ENCODE assay signal across 16 cellular contexts in genomic region chr20:3042621-3043020, GRCh38. TPM values are rescaled to one million over a fixed set of nuclear protein-coding genes. Genes with fewer than 3 reads are reported as not detected.
DNase-seq lines count a peak whose midpoint lies in the region; ATAC-seq and TF ChIP-seq lines count a peak whose summit lies in the region.
"Had no signal": no experiment of that assay in that cellular context is flagged by ENCODE, and none has a peak within 500 bp of the region (broad histone marks: within the 10 kb centered on the region; RNA-seq: fewer than 3 reads in every experiment).

No MANE protein-coding gene starts in this region.

- peaks cover 58% of the 10 kb centered on the region for H3K36me3 Mint-ChIP-seq in activated T-helper 17 cell treated with anti-CD3 and anti-CD28 coated beads, Interleukin-2, amount 50 U/mL, for 72 hours (ENCODE audit: low read depth)
- H3K36me3 Mint-ChIP-seq in immature natural killer cell = peaks cover 5 to 21% (median 10%) of the 10 kb centered on the region in 3 donors

- TF ChIP-seq CTCF in psoas muscle (IDR thresholded peaks at IDR 0.05) (no peak), A673 (conservative IDR thresholded peaks at IDR 0.05; ENCODE audit: low read depth, low read length) (no peak), BE2C (IDR thresholded peaks at IDR 0.05; ENCODE audit: low read depth, low read length) (no peak)

- DNase-seq in COLO668 (lab: John Stamatoyannopoulos, UW; ENCODE audit: unreplicated experiment) (peak; percentile 74), right cardiac atrium (peak; percentile 74 to 92 (median 91)), psoas muscle (peak; percentile 24 to 78), immature natural killer cell (no peak), A673 (ENCODE audit: low spot score) (no peak), BE2C (no peak)
- DNase-seq: activated CD4-positive, CD25-positive, alpha-beta regulatory T cell treated with anti-CD3 and anti-CD28 coated beads, Interleukin-2, amount 50 U/mL, for 72 hours; activated naive CD8-positive, alpha-beta T cell treated with anti-CD3 and anti-CD28 coated beads, Interleukin-2, amount 10 ng/mL, durations not matched to agents 7 days and 5 days; DMS 273 treated with DMSO at 0.1 percent for 48 hours; NCI-H2081 treated with DMSO at 0.1 percent for 48 hours; SW 1271 had no signal

- H3K27ac ChIP-seq in right cardiac atrium (ENCODE audit: low read length) (peak overlapping the region; percentile 66), psoas muscle (peak overlapping the region; percentile 23), A673 (ENCODE audit: low read depth, low read length, poor library complexity, severe bottlenecking) (no peak overlapping the region)

- no TSS peak for BruUV-seq in A673 (replicated peaks; lab: Mats Ljungman, UMichigan)

- H3K27me3 Mint-ChIP-seq in activated T-helper 17 cell treated with anti-CD3 and anti-CD28 coated beads, Interleukin-2, amount 50 U/mL, for 72 hours = no peaks in the 10 kb centered on the region
- H3K27me3 Mint-ChIP-seq in immature natural killer cell (ENCODE audit: low read depth in 3 of 3) = peaks cover 6 to 16% (median 7%) of the 10 kb centered on the region in 3 donors
- H3K27me3 Mint-ChIP-seq: activated naive CD8-positive, alpha-beta T cell treated with anti-CD3 and anti-CD28 coated beads, Interleukin-2, amount 10 ng/mL, durations not matched to agents 7 days and 5 days had no signal

- peaks cover 11% of the 10 kb centered on the region for H3K4me1 Mint-ChIP-seq in activated T-helper 17 cell treated with anti-CD3 and anti-CD28 coated beads, Interleukin-2, amount 50 U/mL, for 72 hours
- peaks cover 16% of the 10 kb centered on the region in 2 donors for H3K4me1 Mint-ChIP-seq in immature natural killer cell

- H3K9me3 Mint-ChIP-seq in activated T-helper 17 cell treated with anti-CD3 and anti-CD28 coated beads, Interleukin-2, amount 50 U/mL, for 72 hours = no peaks in the 10 kb centered on the region
- H3K9me3 Mint-ChIP-seq in immature natural killer cell = no peaks in the 10 kb centered on the region
- H3K9me3 Mint-ChIP-seq: activated naive CD8-positive, alpha-beta T cell treated with anti-CD3 and anti-CD28 coated beads, Interleukin-2, amount 10 ng/mL, durations not matched to agents 7 days and 5 days; neural crest cell had no signal

- H3K4me3 ChIP-seq in right cardiac atrium (ENCODE audit: low read length) = no peak overlapping the region
- no peak overlapping the region for H3K4me3 ChIP-seq in psoas muscle
- no peak overlapping the region for H3K4me3 ChIP-seq in A673 (ENCODE audit: low read depth, low read length, poor library complexity, severe bottlenecking)
- no peak overlapping the region for H3K4me3 ChIP-seq in BE2C (ENCODE audit: low read depth, low read length)

- H3K4me1 ChIP-seq in right cardiac atrium (ENCODE audit: control insufficient read depth, insufficient read depth, low read length) (peaks cover 2% of the 10 kb centered on the region), psoas muscle (peaks cover 7% of the 10 kb centered on the region), A673 (ENCODE audit: insufficient read depth, low read length, poor library complexity, severe bottlenecking) (peaks cover 2% of the 10 kb centered on the region), BE2C (no peaks in the 10 kb centered on the region)

- WGBS in right cardiac atrium = 67% methylated on average over 5 of the region's 5 CpGs
- WGBS in psoas muscle, 3 donors = 73 to 82% (median 75%) methylated on average over 5 of the region's 5 CpGs

- H3K9me3 ChIP-seq in right cardiac atrium (ENCODE audit: control insufficient read depth, low read length) = no peaks in the 10 kb centered on the region
- H3K9me3 ChIP-seq in psoas muscle = no peaks in the 10 kb centered on the region
- no peaks in the 10 kb centered on the region for H3K9me3 ChIP-seq in A673 (ENCODE audit: low read depth, low read length, poor library complexity, severe bottlenecking)
- H3K9me3 ChIP-seq in BE2C = no peaks in the 10 kb centered on the region

- peaks cover 0 to 35% of the 10 kb centered on the region in 2 donors for H3K36me3 ChIP-seq in psoas muscle (ENCODE audit: insufficient read depth in 1 of 2, low read depth in 1 of 2)
- H3K36me3 ChIP-seq in A673 (ENCODE audit: insufficient read depth, low read length, poor library complexity, severe bottlenecking) = peaks cover 10% of the 10 kb centered on the region
- peaks cover 2% of the 10 kb centered on the region for H3K36me3 ChIP-seq in BE2C

- intact Hi-C loops in right cardiac atrium (cut with DNase I) = no loop called here
- intact Hi-C loops in psoas muscle (cut with DNase I) = loop anchor here in 1 of 2 donors (10.0 kb wide), 1 partner anchor 162 kb away; the partner anchor contains the start of genes DDRGK1 and ITPA
- intact Hi-C loops in A673 (cut with micrococcal nuclease; ENCODE audit: unreplicated experiment) = no loop called here

- ATAC-seq in activated T-helper 17 cell treated with anti-CD3 and anti-CD28 coated beads, Interleukin-2, amount 50 U/mL, for 72 hours (replicated peaks) = no peak
- peak; percentile 8 to 50 for ATAC-seq in right cardiac atrium
- no peak for ATAC-seq in psoas muscle
- ATAC-seq in GM21390 (IDR thresholded peaks at IDR 0.05; ENCODE audit: unreplicated experiment) = no peak

- POLR2A ChIA-PET in A673 (lab: Charles Lee; ENCODE audit: low non-redundant PET) = no interaction called here

- H3K4me3 Mint-ChIP-seq in activated T-helper 17 cell treated with anti-CD3 and anti-CD28 coated beads, Interleukin-2, amount 50 U/mL, for 72 hours = no peak overlapping the region
- H3K4me3 Mint-ChIP-seq in immature natural killer cell = no peak overlapping the region
- H3K4me3 Mint-ChIP-seq: activated naive CD8-positive, alpha-beta T cell treated with anti-CD3 and anti-CD28 coated beads, Interleukin-2, amount 10 ng/mL, durations not matched to agents 7 days and 5 days had no signal

- CTCF ChIA-PET in A673 (lab: Charles Lee) = no interaction called here

- H3K27me3 ChIP-seq in right cardiac atrium (ENCODE audit: control insufficient read depth, insufficient read depth) = no peaks in the 10 kb centered on the region
- no peaks in the 10 kb centered on the region for H3K27me3 ChIP-seq in psoas muscle (ENCODE audit: insufficient read depth in 3 of 3, low read length in 2 of 3)
- no peaks in the 10 kb centered on the region for H3K27me3 ChIP-seq in A673 (replicated peaks; ENCODE audit: insufficient read depth, low read depth, low read length, poor library complexity)
- no peaks in the 10 kb centered on the region for H3K27me3 ChIP-seq in BE2C

- peak overlapping the region; percentile 88 for H3K27ac Mint-ChIP-seq in activated T-helper 17 cell treated with anti-CD3 and anti-CD28 coated beads, Interleukin-2, amount 50 U/mL, for 72 hours
- H3K27ac Mint-ChIP-seq in immature natural killer cell = peak overlapping the region in 1 of 6 donors; percentile 68

RNA-seq across cellular contexts. Expression of gene GNRH2, which starts 0.8 kb away (rescaled TPM):
- total RNA-seq in activated T-helper 17 cell treated with anti-CD3 and anti-CD28 coated beads, Interleukin-2, amount 50 U/mL, for 72 hours = 10 to 100 TPM in 1 of 2 donors, under 1 TPM in 1; 0.61 to 13.7 TPM
- total RNA-seq in right cardiac atrium (1 to 10 TPM in 1 of 4 donors, under 1 TPM in 1, not detected in 2; 0.79 to 1.5 TPM), psoas muscle (not detected), A673 (2021) (0.85 and 1.5 TPM in 2 replicates)
- polyA plus RNA-seq in right cardiac atrium (0.75 TPM), psoas muscle (under 1 TPM in 1 of 3 donors, not detected in 2; 0.39 TPM), immature natural killer cell (not detected)
- not detected for polyA plus RNA-seq in BE2C (2012; ENCODE audit: insufficient read depth, insufficient read length, low read depth)
- total RNA-seq: dermis microvascular lymphatic vessel endothelial cell had no signal

RNA-seq across cellular contexts. Expression of gene MRPS26, which starts 3.2 kb away (rescaled TPM):
- total RNA-seq in activated T-helper 17 cell treated with anti-CD3 and anti-CD28 coated beads, Interleukin-2, amount 50 U/mL, for 72 hours = 10 to 100 TPM; 52.9 to 66.4 TPM
- 10 to 100 TPM; 31.5 to 48.2 (median 43.3) TPM for total RNA-seq in right cardiac atrium
- 69.9 TPM for polyA plus RNA-seq in right cardiac atrium
- 10 to 100 TPM; 42.8 to 49.0 (median 44.7) TPM for total RNA-seq in psoas muscle
- 100 to 1,000 TPM in 1 of 3 donors, 10 to 100 TPM in 2; 51.6 to 150 (median 68.7) TPM for polyA plus RNA-seq in psoas muscle
- polyA plus RNA-seq in immature natural killer cell = 10 to 100 TPM; 65.2 to 76.5 (median 70.7) TPM
- 73.4 and 77.7 TPM in 2 replicates for total RNA-seq in A673 (2021)
- 123 TPM for polyA plus RNA-seq in BE2C (2012; ENCODE audit: insufficient read depth, insufficient read length, low read depth)

RNA-seq across cellular contexts. Expression of gene OXT, which starts 28.8 kb away (rescaled TPM):
- not detected for total RNA-seq in activated T-helper 17 cell treated with anti-CD3 and anti-CD28 coated beads, Interleukin-2, amount 50 U/mL, for 72 hours
- total RNA-seq in right cardiac atrium = under 1 TPM in 1 of 4 donors, not detected in 3; 0.50 TPM
- not detected for polyA plus RNA-seq in right cardiac atrium
- total RNA-seq in psoas muscle = not detected
- under 1 TPM; 0.12 to 0.73 (median 0.17) TPM for polyA plus RNA-seq in psoas muscle
- polyA plus RNA-seq in immature natural killer cell = 1 to 10 TPM in 1 of 3 donors, not detected in 2; 1.1 TPM
- not detected in 2 replicates for total RNA-seq in A673 (2021)
- polyA plus RNA-seq in BE2C (2012; ENCODE audit: insufficient read depth, insufficient read length, low read depth) = not detected
- total RNA-seq: dermis microvascular lymphatic vessel endothelial cell, neural crest cell had no signal
- polyA plus RNA-seq: keratinocyte had no signal

RNA-seq across cellular contexts. Expression of gene AVP, which starts 41.9 kb away (rescaled TPM):
- not detected for total RNA-seq in activated T-helper 17 cell treated with anti-CD3 and anti-CD28 coated beads, Interleukin-2, amount 50 U/mL, for 72 hours
- total RNA-seq in right cardiac atrium (not detected), psoas muscle (not detected), A673 (2021) (not detected in 2 replicates)
- polyA plus RNA-seq in right cardiac atrium (not detected), psoas muscle (not detected), immature natural killer cell (not detected)
- not detected for polyA plus RNA-seq in BE2C (2012; ENCODE audit: insufficient read depth, insufficient read length, low read depth)
- total RNA-seq: activated naive CD8-positive, alpha-beta T cell treated with anti-CD3 and anti-CD28 coated beads, Interleukin-2, amount 10 ng/mL, durations not matched to agents 7 days and 5 days; dermis microvascular lymphatic vessel endothelial cell; neural crest cell had no signal
- polyA plus RNA-seq: keratinocyte had no signal

Comparison
In these comparisons a context has a peak if more than half of its experiments do, and no peak if none do; other contexts are left out.
1. DNase-seq: peak in COLO668 (single experiment), right cardiac atrium (3 of 3) and psoas muscle (2 of 2); none in immature natural killer cell (0 of 3), A673 (single experiment) and BE2C (single experiment).
2. ATAC-seq: peak in right cardiac atrium (2 of 2); none in activated T-helper 17 cell treated with anti-CD3 and anti-CD28 coated beads, Interleukin-2, amount 50 U/mL, for 72 hours (single experiment), psoas muscle (0 of 4) and GM21390 (single experiment).